In genomic region chr1:94951056-94951455, GRCh38 we compare ENCODE assay signal across 16 cellular contexts.
"Had no signal": no experiment of that assay in that cellular context is flagged by ENCODE, and none has a peak within 500 bp of the region (broad histone marks: within the 10 kb centered on the region; RNA-seq: fewer than 3 reads in every experiment).

No MANE protein-coding gene starts in this region.

- H3K27ac ChIP-seq: neural progenitor cell, sigmoid colon, thoracic aorta, upper lobe of right lung had no signal

- H3K4me3 ChIP-seq: lung, neural progenitor cell, sigmoid colon, thoracic aorta, upper lobe of right lung had no signal

- H3K36me3 ChIP-seq: neural progenitor cell, sigmoid colon, thoracic aorta, upper lobe of right lung had no signal

- H2AFZ ChIP-seq: neural progenitor cell had no signal

- H3K4me2 ChIP-seq: neural progenitor cell had no signal

- H3K9ac ChIP-seq: neural progenitor cell had no signal

- H3K9me3 ChIP-seq: sigmoid colon, thoracic aorta, upper lobe of right lung had no signal

- ATAC-seq: activated CD8-positive, alpha-beta T cell treated with anti-CD3 and anti-CD28 coated beads for 36 hours; activated T-cell treated with anti-CD3 and anti-CD28 coated beads, Interleukin-2, amount 50 U/mL, for 4 hours; T-helper 17 cell; upper lobe of right lung had no signal

- DNase-seq: activated CD4-positive, alpha-beta T cell treated with anti-CD3 and anti-CD28 coated beads for 4 hours; activated CD8-positive, alpha-beta T cell treated with anti-CD3 and anti-CD28 coated beads for 36 hours; activated effector memory CD4-positive, alpha-beta T cell treated with Interleukin-2 at 50 U/mL for 16 hours; activated naive CD4-positive, alpha-beta T cell treated with anti-CD3 and anti-CD28 coated beads, Interleukin-2, amount 50 U/mL, for 16 hours; activated T-cell treated with anti-CD3 and anti-CD28 coated beads, Interleukin-2, amount 50 U/mL, for 4 hours; amniotic stem cell; effector memory CD4-positive, alpha-beta T cell; hippocampal formation; kidney glomerular epithelial cell; sigmoid colon; stimulated activated CD4-positive, alpha-beta T cell treated with anti-CD3 and anti-CD28 coated beads, Interleukin-1b, Interleukin-23, amount 100 ng/mL, for 48 hours; T-helper 17 cell; upper lobe of right lung had no signal

- H3K27me3 ChIP-seq: neural progenitor cell, sigmoid colon, upper lobe of right lung had no signal
